25 cellular contexts compared by ENCODE assay signal in genomic region chr18:36107477-36107876, GRCh38.
"Had no signal": no experiment of that assay in that cellular context is flagged by ENCODE, and none has a peak within 500 bp of the region (broad histone marks: within the 10 kb centered on the region; RNA-seq: fewer than 3 reads in every experiment).

No MANE protein-coding gene starts in this region.

- H3K9me3 ChIP-seq: prostate gland, right atrium auricular region, testis, tibial artery had no signal

- H3K27me3 ChIP-seq: right atrium auricular region, testis, tibial artery had no signal

- H3K4me3 ChIP-seq: coronary artery, lung, prostate gland, right atrium auricular region, smooth muscle cell, testis, tibial artery had no signal

- H3K27ac Mint-ChIP-seq: effector memory CD8-positive, alpha-beta T cell; memory B cell; natural killer cell; type B pancreatic cell had no signal

- H3K4me3 Mint-ChIP-seq: effector memory CD8-positive, alpha-beta T cell; memory B cell; natural killer cell; type B pancreatic cell had no signal

- ATAC-seq: effector memory CD8-positive, alpha-beta T cell; left lobe of liver; natural killer cell; sciatic nerve; stimulated activated naive CD8-positive, alpha-beta T cell treated with anti-CD3 and anti-CD28 coated beads, Interleukin-15, Interleukin-2, amounts not matched to agents 100 U/mL and 50 U/mL, for 24 hours had no signal

- H3K4me1 ChIP-seq: parathyroid adenoma, prostate gland, right atrium auricular region, testis, tibial artery had no signal

- DNase-seq: effector memory CD8-positive, alpha-beta T cell; erythroblast; head of caudate nucleus; kidney; natural killer cell; stimulated activated CD4-positive, alpha-beta T cell treated with anti-CD3 and anti-CD28 coated beads, Interleukin-12 subunit alpha, Interleukin-12 subunit beta, amount 100 ng/mL, for 4 hours; stimulated activated CD4-positive, alpha-beta T cell treated with anti-CD3 and anti-CD28 coated beads, Interleukin-1b, Interleukin-23, amount 100 ng/mL, for 48 hours; stimulated activated CD4-positive, alpha-beta T cell treated with anti-CD3 and anti-CD28 coated beads, Interleukin-4, amount 100 ng/mL, for 1 hour; stimulated activated CD8-positive, alpha-beta memory T cell treated with anti-CD3 and anti-CD28 coated beads, Interleukin-4, amount 100 ng/mL, for 48 hours; stimulated activated naive CD8-positive, alpha-beta T cell treated with anti-CD3 and anti-CD28 coated beads, Interleukin-15, Interleukin-2, amounts not matched to agents 100 U/mL and 50 U/mL, for 24 hours; substantia nigra; testis; tibial artery had no signal

- H3K27me3 Mint-ChIP-seq: effector memory CD8-positive, alpha-beta T cell; memory B cell; type B pancreatic cell had no signal

- H3K9me3 Mint-ChIP-seq: effector memory CD8-positive, alpha-beta T cell; memory B cell; natural killer cell had no signal

- H3K4me1 Mint-ChIP-seq: memory B cell, natural killer cell had no signal

- FAIRE-seq: endometrium, frontal cortex, kidney had no signal

- H3K27ac ChIP-seq: coronary artery, parathyroid adenoma, prostate gland, right atrium auricular region, testis, tibial artery had no signal
